ENCODE assay signal across 26 cellular contexts in genomic region chr12:40560848-40561247, GRCh38.
DNase-seq lines count a peak whose midpoint lies in the region; ATAC-seq and TF ChIP-seq lines count a peak whose summit lies in the region.
"Had no signal": no experiment of that assay in that cellular context is flagged by ENCODE, and none has a peak within 500 bp of the region (broad histone marks: within the 10 kb centered on the region; RNA-seq: fewer than 3 reads in every experiment).

No MANE protein-coding gene starts in this region.

- no peak overlapping the region for H3K27ac Mint-ChIP-seq in T-cell
- H3K27ac Mint-ChIP-seq in immature natural killer cell: no peak overlapping the region
- H3K27ac Mint-ChIP-seq: activated CD4-positive, alpha-beta T cell treated with anti-CD3 and anti-CD28 coated beads, Interleukin-2, amount 10 ng/mL, durations not matched to agents 7 days and 5 days; activated CD8-positive, alpha-beta memory T cell treated with anti-CD3 and anti-CD28 coated beads, Interleukin-2, amount 10 ng/mL, durations not matched to agents 7 days and 5 days; activated naive CD4-positive, alpha-beta T cell treated with anti-CD3 and anti-CD28 coated beads, Interleukin-2, amount 50 U/mL, for 24 hours; activated T-helper 1 cell treated with anti-CD3 and anti-CD28 coated beads, Interleukin-12 subunit alpha, Interleukin-12 subunit beta, Interleukin-2, Interleukin-4 antibody, amounts not matched to agents 30 ng/mL and 10 ng/mL and 1 ng/mL, durations not matched to agents 14 hours and 24 hours and 36 hours; dendritic cell treated with granulocyte-macrophage colony-stimulating factor and Interleukin-4, amounts not matched to agents 40 ng/mL and 50 ng/mL, for 4 days; GM23338; T-helper 17 cell had no signal

- no peaks in the 10 kb centered on the region for H3K27me3 Mint-ChIP-seq in T-cell
- H3K27me3 Mint-ChIP-seq in immature natural killer cell (ENCODE audit: low read depth in 3 of 3): peaks cover 0 to 2% (median 0%) of the 10 kb centered on the region in 3 donors
- H3K27me3 Mint-ChIP-seq: activated CD4-positive, alpha-beta T cell treated with anti-CD3 and anti-CD28 coated beads, Interleukin-2, amount 10 ng/mL, durations not matched to agents 7 days and 5 days; activated CD8-positive, alpha-beta memory T cell treated with anti-CD3 and anti-CD28 coated beads, Interleukin-2, amount 10 ng/mL, durations not matched to agents 7 days and 5 days; activated naive CD4-positive, alpha-beta T cell treated with anti-CD3 and anti-CD28 coated beads, Interleukin-2, amount 50 U/mL, for 24 hours; dendritic cell treated with granulocyte-macrophage colony-stimulating factor and Interleukin-4, amounts not matched to agents 40 ng/mL and 50 ng/mL, for 4 days; T-helper 17 cell had no signal

- no peak for TF ChIP-seq POLR2A in spleen (IDR thresholded peaks at IDR 0.05)

- no peak for TF ChIP-seq CTCF in PC-9 (conservative IDR thresholded peaks at IDR 0.05)
- TF ChIP-seq CTCF in spleen (IDR thresholded peaks at IDR 0.05 in 8 of 11, conservative IDR thresholded peaks at IDR 0.05 in 3 of 11): no peak

- H3K9me3 Mint-ChIP-seq in T-cell: peaks cover 0 to 10% (median 4%) of the 10 kb centered on the region in 3 donors
- H3K9me3 Mint-ChIP-seq in immature natural killer cell: peaks cover 5 to 34% (median 11%) of the 10 kb centered on the region in 6 donors
- H3K9me3 Mint-ChIP-seq: activated CD4-positive, alpha-beta T cell treated with anti-CD3 and anti-CD28 coated beads, Interleukin-2, amount 10 ng/mL, durations not matched to agents 7 days and 5 days; activated T-helper 1 cell treated with anti-CD3 and anti-CD28 coated beads, Interleukin-12 subunit alpha, Interleukin-12 subunit beta, Interleukin-2, Interleukin-4 antibody, amounts not matched to agents 30 ng/mL and 10 ng/mL and 1 ng/mL, durations not matched to agents 14 hours and 24 hours and 36 hours; dendritic cell treated with granulocyte-macrophage colony-stimulating factor and Interleukin-4, amounts not matched to agents 40 ng/mL and 50 ng/mL, for 4 days; GM23338 had no signal

- H3K36me3 Mint-ChIP-seq in T-cell: no peaks in the 10 kb centered on the region
- no peaks in the 10 kb centered on the region for H3K36me3 Mint-ChIP-seq in immature natural killer cell
- H3K36me3 Mint-ChIP-seq: activated CD8-positive, alpha-beta memory T cell treated with anti-CD3 and anti-CD28 coated beads, Interleukin-2, amount 10 ng/mL, durations not matched to agents 7 days and 5 days; activated naive CD4-positive, alpha-beta T cell treated with anti-CD3 and anti-CD28 coated beads, Interleukin-2, amount 50 U/mL, for 24 hours had no signal

- no peaks in the 10 kb centered on the region for H3K79me2 ChIP-seq in PC-9 (ENCODE audit: low read depth)

- no peaks in the 10 kb centered on the region for H4K20me1 ChIP-seq in PC-9 (ENCODE audit: insufficient read depth)
- H4K20me1 ChIP-seq: BLaER1 had no signal

- peak overlapping the region; percentile 71 for H2AFZ ChIP-seq in PC-9
- H2AFZ ChIP-seq: GM23338 had no signal

- 35 to 51% (median 47%) methylated on average over 1 of the region's 1 CpG for WGBS in spleen, 5 donors

- H3K4me3 ChIP-seq in PC-9 (no peak overlapping the region), spleen (no peak overlapping the region)
- H3K4me3 ChIP-seq: BLaER1, GM23338, psoas muscle, SJSA1, upper lobe of right lung had no signal

- H3K4me3 Mint-ChIP-seq in T-cell: no peak overlapping the region
- no peak overlapping the region for H3K4me3 Mint-ChIP-seq in immature natural killer cell
- H3K4me3 Mint-ChIP-seq: activated CD4-positive, alpha-beta T cell treated with anti-CD3 and anti-CD28 coated beads, Interleukin-2, amount 10 ng/mL, durations not matched to agents 7 days and 5 days; activated CD8-positive, alpha-beta memory T cell treated with anti-CD3 and anti-CD28 coated beads, Interleukin-2, amount 10 ng/mL, durations not matched to agents 7 days and 5 days; activated naive CD4-positive, alpha-beta T cell treated with anti-CD3 and anti-CD28 coated beads, Interleukin-2, amount 50 U/mL, for 24 hours; activated T-helper 1 cell treated with anti-CD3 and anti-CD28 coated beads, Interleukin-12 subunit alpha, Interleukin-12 subunit beta, Interleukin-2, Interleukin-4 antibody, amounts not matched to agents 30 ng/mL and 10 ng/mL and 1 ng/mL, durations not matched to agents 14 hours and 24 hours and 36 hours; dendritic cell treated with granulocyte-macrophage colony-stimulating factor and Interleukin-4, amounts not matched to agents 40 ng/mL and 50 ng/mL, for 4 days; GM23338; T-helper 17 cell had no signal

- intact Hi-C loops in PC-9 (cut with micrococcal nuclease; ENCODE audit: unreplicated experiment) (no loop called here), spleen (cut with DNase I; ENCODE audit: low total_unique reads) (no loop called here)

- H3K27me3 ChIP-seq in PC-9 (ENCODE audit: insufficient read depth, low read depth) (no peaks in the 10 kb centered on the region), spleen (replicated peaks in 1 of 7) (no peaks in the 10 kb centered on the region)
- H3K27me3 ChIP-seq: BLaER1, SJSA1, upper lobe of right lung had no signal

- H3K27ac ChIP-seq in PC-9 (no peak overlapping the region), spleen (no peak overlapping the region)
- H3K27ac ChIP-seq: BLaER1, psoas muscle, SJSA1, upper lobe of right lung, VCaP had no signal

- CTCF ChIA-PET in PC-9 (lab: Charles Lee): no interaction called here
- CTCF ChIA-PET in T-cell (lab: Charles Lee): no interaction called here

- ATAC-seq in GM18511 (IDR thresholded peaks at IDR 0.05; ENCODE audit: unreplicated experiment) (peak; percentile 37), GM21360 (IDR thresholded peaks at IDR 0.05; ENCODE audit: unreplicated experiment) (peak; percentile 32), HG02852 (IDR thresholded peaks at IDR 0.05; ENCODE audit: unreplicated experiment) (peak; percentile 36), T-cell (replicated peaks in 1 of 4) (no peak)
- ATAC-seq: activated CD8-positive, alpha-beta memory T cell treated with anti-CD3 and anti-CD28 coated beads, Interleukin-2, amount 10 ng/mL, durations not matched to agents 7 days and 5 days; GM23338; psoas muscle; T-helper 17 cell; upper lobe of right lung had no signal

- BruUV-seq in PC-9 (replicated peaks; lab: Mats Ljungman, UMichigan): no TSS peak

- H3K4me1 ChIP-seq in PC-9 (replicated peaks; ENCODE audit: insufficient read depth) (no peaks in the 10 kb centered on the region), spleen (no peaks in the 10 kb centered on the region)
- H3K4me1 ChIP-seq: BLaER1, Caco-2, psoas muscle, SJSA1, upper lobe of right lung had no signal

- no peaks in the 10 kb centered on the region for H3K9me3 ChIP-seq in PC-9 (ENCODE audit: insufficient read depth, low read depth)
- H3K9me3 ChIP-seq in spleen: no peaks in the 10 kb centered on the region
- H3K9me3 ChIP-seq: BLaER1, Caco-2, psoas muscle, SJSA1, upper lobe of right lung had no signal

- no peaks in the 10 kb centered on the region for H3F3A ChIP-seq in PC-9 (ENCODE audit: insufficient read depth, low read depth)

- H3K9me2 ChIP-seq in PC-9 (ENCODE audit: insufficient read depth): no peaks in the 10 kb centered on the region; the same call in 1 of the 2 replicates

- POLR2A ChIA-PET in PC-9 (lab: Charles Lee; ENCODE audit: unreplicated experiment) (no interaction called here), T-cell (lab: Charles Lee) (no interaction called here)

- DNase-seq in PC-9 (no peak), DMS53 treated with DMSO at 0.1 percent for 48 hours (lab: John Stamatoyannopoulos, UW; ENCODE audit: unreplicated experiment) (no peak), T-cell (no peak), spleen (no peak), immature natural killer cell (no peak)
- DNase-seq: ACHN; activated CD4-positive, alpha-beta T cell treated with anti-CD3 and anti-CD28 coated beads, Interleukin-2, amount 10 ng/mL, durations not matched to agents 7 days and 5 days; activated CD8-positive, alpha-beta memory T cell treated with anti-CD3 and anti-CD28 coated beads, Interleukin-2, amount 10 ng/mL, durations not matched to agents 7 days and 5 days; aorta; Caco-2; caudate nucleus; kidney glomerular epithelial cell; psoas muscle; substantia nigra; T-helper 17 cell; upper lobe of right lung had no signal

- H3K36me3 ChIP-seq in PC-9 (ENCODE audit: low read depth) (no peaks in the 10 kb centered on the region), spleen (no peaks in the 10 kb centered on the region)
- H3K36me3 ChIP-seq: BLaER1, SJSA1, upper lobe of right lung had no signal

- H3K4me1 Mint-ChIP-seq in T-cell (no peaks in the 10 kb centered on the region), immature natural killer cell (no peaks in the 10 kb centered on the region)
- H3K4me1 Mint-ChIP-seq: activated CD4-positive, alpha-beta T cell treated with anti-CD3 and anti-CD28 coated beads, Interleukin-2, amount 10 ng/mL, durations not matched to agents 7 days and 5 days; activated CD8-positive, alpha-beta memory T cell treated with anti-CD3 and anti-CD28 coated beads, Interleukin-2, amount 10 ng/mL, durations not matched to agents 7 days and 5 days; activated naive CD4-positive, alpha-beta T cell treated with anti-CD3 and anti-CD28 coated beads, Interleukin-2, amount 50 U/mL, for 24 hours; GM23338; T-helper 17 cell had no signal

- H3K4me2 ChIP-seq in PC-9: peak overlapping the region; percentile 42; the same call in 1 of the 2 replicates
- H3K4me2 ChIP-seq: BLaER1, GM23338 had no signal

Comparison
In these comparisons a context has a peak if more than half of its experiments do, and no peak if none do; other contexts are left out.
1. ATAC-seq: peak in GM18511 (single experiment), GM21360 (single experiment) and HG02852 (single experiment); none in T-cell (0 of 4).